ENCODE assay signal across 1 cellular context in the genomic region with DNA sequence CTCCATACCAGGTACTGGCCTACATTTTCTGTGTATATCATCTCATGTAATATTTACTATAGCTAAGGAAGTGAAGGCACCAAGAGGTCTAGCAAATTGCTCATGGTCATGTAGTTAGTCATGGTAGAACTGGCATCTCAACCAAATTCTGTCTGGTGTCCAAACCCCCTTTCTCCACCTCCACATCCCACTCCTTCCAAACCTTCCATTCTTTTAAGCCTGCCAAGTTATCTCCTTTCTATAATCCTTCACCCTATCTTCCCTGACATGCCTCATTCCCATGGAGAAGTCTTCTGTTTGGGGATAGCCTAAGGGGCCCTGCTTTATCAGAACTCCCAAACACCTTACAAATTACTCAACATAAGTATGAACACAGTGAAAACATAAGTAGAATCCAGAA.
TF ChIP-seq lines count a peak whose summit lies in the region.

No MANE protein-coding gene starts in this region.

TF ChIP-seq in SK-N-SH, 30 proteins besides CTCF, POLR2A, EP300 and RAD21 (continued from another document):
- TF ChIP-seq, protein P1, sequence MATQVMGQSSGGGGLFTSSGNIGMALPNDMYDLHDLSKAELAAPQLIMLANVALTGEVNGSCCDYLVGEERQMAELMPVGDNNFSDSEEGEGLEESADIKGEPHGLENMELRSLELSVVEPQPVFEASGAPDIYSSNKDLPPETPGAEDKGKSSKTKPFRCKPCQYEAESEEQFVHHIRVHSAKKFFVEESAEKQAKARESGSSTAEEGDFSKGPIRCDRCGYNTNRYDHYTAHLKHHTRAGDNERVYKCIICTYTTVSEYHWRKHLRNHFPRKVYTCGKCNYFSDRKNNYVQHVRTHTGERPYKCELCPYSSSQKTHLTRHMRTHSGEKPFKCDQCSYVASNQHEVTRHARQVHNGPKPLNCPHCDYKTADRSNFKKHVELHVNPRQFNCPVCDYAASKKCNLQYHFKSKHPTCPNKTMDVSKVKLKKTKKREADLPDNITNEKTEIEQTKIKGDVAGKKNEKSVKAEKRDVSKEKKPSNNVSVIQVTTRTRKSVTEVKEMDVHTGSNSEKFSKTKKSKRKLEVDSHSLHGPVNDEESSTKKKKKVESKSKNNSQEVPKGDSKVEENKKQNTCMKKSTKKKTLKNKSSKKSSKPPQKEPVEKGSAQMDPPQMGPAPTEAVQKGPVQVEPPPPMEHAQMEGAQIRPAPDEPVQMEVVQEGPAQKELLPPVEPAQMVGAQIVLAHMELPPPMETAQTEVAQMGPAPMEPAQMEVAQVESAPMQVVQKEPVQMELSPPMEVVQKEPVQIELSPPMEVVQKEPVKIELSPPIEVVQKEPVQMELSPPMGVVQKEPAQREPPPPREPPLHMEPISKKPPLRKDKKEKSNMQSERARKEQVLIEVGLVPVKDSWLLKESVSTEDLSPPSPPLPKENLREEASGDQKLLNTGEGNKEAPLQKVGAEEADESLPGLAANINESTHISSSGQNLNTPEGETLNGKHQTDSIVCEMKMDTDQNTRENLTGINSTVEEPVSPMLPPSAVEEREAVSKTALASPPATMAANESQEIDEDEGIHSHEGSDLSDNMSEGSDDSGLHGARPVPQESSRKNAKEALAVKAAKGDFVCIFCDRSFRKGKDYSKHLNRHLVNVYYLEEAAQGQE (IDR thresholded peaks at IDR 0.05; ENCODE audit: low read depth, low read length), result no peak
- TF ChIP-seq JUND (IDR thresholded peaks at IDR 0.05) (no peak), SIN3A (IDR thresholded peaks at IDR 0.05; ENCODE audit: borderline replicate concordance, low read depth, low read length) (no peak), RCOR1 (IDR thresholded peaks at IDR 0.05; ENCODE audit: low read length) (no peak), YY1 (IDR thresholded peaks at IDR 0.05; ENCODE audit: low read depth) (no peak)
